Comparison of ENCODE assay signal across 22 cellular contexts in genomic region chr15:79886119-79886518, GRCh38.
"Had no signal": no experiment of that assay in that cellular context is flagged by ENCODE, and none has a peak within 500 bp of the region (broad histone marks: within the 10 kb centered on the region; RNA-seq: fewer than 3 reads in every experiment).

No MANE protein-coding gene starts in this region.

- DNase-seq: activated CD4-positive, alpha-beta memory T cell treated with anti-CD3 and anti-CD28 coated beads for 36 hours; activated CD4-positive, alpha-beta T cell treated with anti-CD3 and anti-CD28 coated beads for 48 hours; activated effector memory CD4-positive, alpha-beta T cell treated with Interleukin-2 at 50 U/mL for 16 hours; activated naive CD4-positive, alpha-beta T cell treated with anti-CD3 and anti-CD28 coated beads, Interleukin-2, amount 10 ng/mL, durations not matched to agents 7 days and 5 days; activated T-cell treated with anti-CD3 and anti-CD28 coated beads, Interleukin-2, amount 50 U/mL, for 72 hours; amygdala; cerebellar nuclear complex; foreskin fibroblast; heart right ventricle; left lung; mammary epithelial cell; ovary; stimulated activated CD4-positive, alpha-beta T cell treated with anti-CD3 and anti-CD28 coated beads, Interleukin-2, amount 100 ng/mL, for 48 hours; stimulated activated CD8-positive, alpha-beta memory T cell treated with anti-CD3 and anti-CD28 coated beads, Interleukin-4, amount 100 ng/mL, for 48 hours; stimulated activated naive B cell treated with anti-CD40 and anti-IgM and Interleukin-4, amounts not matched to agents 10 μg/mL and 1 μg/mL and 100 μg/mL, for 72 hours; T-helper 1 cell; T1000; upper lobe of left lung had no signal

- H3K27me3 Mint-ChIP-seq: activated CD4-positive, alpha-beta memory T cell treated with anti-CD3 and anti-CD28 coated beads for 36 hours; activated naive CD4-positive, alpha-beta T cell treated with anti-CD3 and anti-CD28 coated beads, Interleukin-2, amount 10 ng/mL, durations not matched to agents 7 days and 5 days; natural killer cell treated with Interleukin-12 subunit alpha and Interleukin-12 subunit beta and Interleukin-15 and Interleukin-18, amount 100 ng/mL, for 72 hours; stimulated activated naive B cell treated with anti-CD40 and anti-IgM and Interleukin-4, amounts not matched to agents 10 μg/mL and 1 μg/mL and 100 μg/mL, for 72 hours had no signal

- H3K4me3 Mint-ChIP-seq: activated CD4-positive, alpha-beta memory T cell treated with anti-CD3 and anti-CD28 coated beads for 36 hours; activated naive CD4-positive, alpha-beta T cell treated with anti-CD3 and anti-CD28 coated beads, Interleukin-2, amount 10 ng/mL, durations not matched to agents 7 days and 5 days; activated T-cell treated with anti-CD3 and anti-CD28 coated beads, Interleukin-2, amount 50 U/mL, for 72 hours; natural killer cell treated with Interleukin-12 subunit alpha and Interleukin-12 subunit beta and Interleukin-15 and Interleukin-18, amount 100 ng/mL, for 72 hours; stimulated activated naive B cell treated with anti-CD40 and anti-IgM and Interleukin-4, amounts not matched to agents 10 μg/mL and 1 μg/mL and 100 μg/mL, for 72 hours had no signal

- H3K27ac ChIP-seq: coronary artery, heart right ventricle, left lung, neutrophil, ovary, thoracic aorta, upper lobe of left lung had no signal

- H3K27me3 ChIP-seq: heart right ventricle, left lung, neutrophil, ovary, upper lobe of left lung had no signal

- H3K36me3 ChIP-seq: ovary, thoracic aorta had no signal

- H3K9me3 Mint-ChIP-seq: activated CD4-positive, alpha-beta memory T cell treated with anti-CD3 and anti-CD28 coated beads for 36 hours; activated naive CD4-positive, alpha-beta T cell treated with anti-CD3 and anti-CD28 coated beads, Interleukin-2, amount 10 ng/mL, durations not matched to agents 7 days and 5 days; activated T-cell treated with anti-CD3 and anti-CD28 coated beads, Interleukin-2, amount 50 U/mL, for 72 hours; natural killer cell treated with Interleukin-12 subunit alpha and Interleukin-12 subunit beta and Interleukin-15 and Interleukin-18, amount 100 ng/mL, for 72 hours; stimulated activated naive B cell treated with anti-CD40 and anti-IgM and Interleukin-4, amounts not matched to agents 10 μg/mL and 1 μg/mL and 100 μg/mL, for 72 hours had no signal

- H3K4me3 ChIP-seq: coronary artery, heart right ventricle, left lung, ovary, thoracic aorta, upper lobe of left lung had no signal

- H3K27ac Mint-ChIP-seq: activated CD4-positive, alpha-beta memory T cell treated with anti-CD3 and anti-CD28 coated beads for 36 hours; activated naive CD4-positive, alpha-beta T cell treated with anti-CD3 and anti-CD28 coated beads, Interleukin-2, amount 10 ng/mL, durations not matched to agents 7 days and 5 days; activated T-cell treated with anti-CD3 and anti-CD28 coated beads, Interleukin-2, amount 50 U/mL, for 72 hours; natural killer cell treated with Interleukin-12 subunit alpha and Interleukin-12 subunit beta and Interleukin-15 and Interleukin-18, amount 100 ng/mL, for 72 hours; stimulated activated naive B cell treated with anti-CD40 and anti-IgM and Interleukin-4, amounts not matched to agents 10 μg/mL and 1 μg/mL and 100 μg/mL, for 72 hours had no signal

- H3K9me3 ChIP-seq: heart right ventricle, left lung, neutrophil, ovary, thoracic aorta, upper lobe of left lung had no signal
